In genomic region chr5:143791848-143792701, GRCh38 we compare ENCODE assay signal across 11 cellular contexts. TPM values are rescaled to one million over a fixed set of nuclear protein-coding genes. Genes with fewer than 3 reads are reported as not detected.
DNase-seq lines count a peak whose midpoint lies in the region; ATAC-seq and TF ChIP-seq lines count a peak whose summit lies in the region.
"Had no signal": no experiment of that assay in that cellular context is flagged by ENCODE, and none has a peak within 500 bp of the region (broad histone marks: within the 10 kb centered on the region; RNA-seq: fewer than 3 reads in every experiment).

No MANE protein-coding gene starts in this region.

- H3K9me2 ChIP-seq in OCI-LY7 (ENCODE audit: insufficient read depth, low read length) = no peaks in the 10 kb centered on the region

- intact Hi-C loops in OCI-LY7 (cut with micrococcal nuclease; ENCODE audit: unreplicated experiment) = no loop called here
- intact Hi-C loops in gastrocnemius medialis (cut with DNase I; ENCODE audit: low total_unique reads) = no loop called here

- H3K9ac ChIP-seq in neural progenitor cell = no peak overlapping the region

- no peak overlapping the region for H3K4me3 Mint-ChIP-seq in neural progenitor cell

- peaks cover 21% of the 10 kb centered on the region for H3K4me1 Mint-ChIP-seq in neural progenitor cell

- no peak for TF ChIP-seq POLR2A in gastrocnemius medialis (IDR thresholded peaks at IDR 0.05)

- TF ChIP-seq CTCF in OCI-LY7 (conservative IDR thresholded peaks at IDR 0.05; ENCODE audit: low read length) (no peak), neural progenitor cell (IDR thresholded peaks at IDR 0.05) (no peak), gastrocnemius medialis (IDR thresholded peaks at IDR 0.05 in 4 of 5, conservative IDR thresholded peaks at IDR 0.05 in 1 of 5) (no peak)

- H3F3A ChIP-seq in neural progenitor cell (ENCODE audit: low read depth) = peaks cover 6% of the 10 kb centered on the region

- no peaks in the 10 kb centered on the region for H3K9me3 Mint-ChIP-seq in neural progenitor cell

- ATAC-seq in HG02763 (IDR thresholded peaks at IDR 0.05; ENCODE audit: unreplicated experiment) = peak; percentile 45
- ATAC-seq in gastrocnemius medialis = no peak

- H2AFZ ChIP-seq in OCI-LY7 (ENCODE audit: low read length) = 0 out of 2 replicates have a peak overlapping the region, but pooled peaks have one; percentile 12
- H2AFZ ChIP-seq in neural progenitor cell (replicated peaks) = no peak overlapping the region

- H3K36me3 ChIP-seq in OCI-LY7 (ENCODE audit: insufficient read depth, low read length) (no peaks in the 10 kb centered on the region), neural progenitor cell (no peaks in the 10 kb centered on the region), gastrocnemius medialis (no peaks in the 10 kb centered on the region)
- H3K36me3 ChIP-seq: neutrophil had no signal

- H3K27me3 ChIP-seq in neural progenitor cell (no peaks in the 10 kb centered on the region), gastrocnemius medialis (no peaks in the 10 kb centered on the region)
- H3K27me3 ChIP-seq: neutrophil had no signal

- no peak overlapping the region for H3K27ac Mint-ChIP-seq in neural progenitor cell

- POLR2A ChIA-PET in OCI-LY7 (lab: Charles Lee) = no interaction called here

- peak; percentile 19 for DNase-seq in NCI-H82 (lab: John Stamatoyannopoulos, UW)
- no peak for DNase-seq in NCI-H82 treated with DMSO at 0.1 percent for 48 hours (lab: John Stamatoyannopoulos, UW; ENCODE audit: unreplicated experiment)
- no peak for DNase-seq in OCI-LY7 (ENCODE audit: low spot score)
- DNase-seq in neural progenitor cell (ENCODE audit: low spot score) = peak; percentile 67
- DNase-seq in gastrocnemius medialis = no peak
- no peak for DNase-seq in AG08395 (ENCODE audit: low spot score)
- no peak for DNase-seq in SHP77 treated with DMSO at 0.1 percent for 48 hours (lab: John Stamatoyannopoulos, UW)

- in situ Hi-C loops in gastrocnemius medialis (cut with MboI; ENCODE audit: low sequenced_read_pairs in 4 of 4) = no loop called here

- H3K9me3 ChIP-seq in OCI-LY7 (ENCODE audit: low read length) (no peaks in the 10 kb centered on the region), neural progenitor cell (ENCODE audit: low read depth) (no peaks in the 10 kb centered on the region), gastrocnemius medialis (no peaks in the 10 kb centered on the region)
- H3K9me3 ChIP-seq: neutrophil had no signal

- H3K4me3 ChIP-seq in OCI-LY7 (ENCODE audit: low read depth, low read length, poor library complexity, severe bottlenecking) (no peak overlapping the region), neural progenitor cell (no peak overlapping the region), gastrocnemius medialis (no peak overlapping the region)

- CTCF ChIA-PET in OCI-LY7 (lab: Charles Lee; ENCODE audit: unreplicated experiment) = no interaction called here

- H3K4me1 ChIP-seq in OCI-LY7 (ENCODE audit: insufficient read depth, low read length, poor library complexity, severe bottlenecking) (peaks cover 5% of the 10 kb centered on the region), neural progenitor cell (peaks cover 15% of the 10 kb centered on the region), gastrocnemius medialis (no peaks in the 10 kb centered on the region)

- no peak overlapping the region for H3K27ac ChIP-seq in OCI-LY7 (ENCODE audit: low read depth, low read length, poor library complexity, severe bottlenecking)
- H3K27ac ChIP-seq in neural progenitor cell = no peak overlapping the region
- H3K27ac ChIP-seq in gastrocnemius medialis = no peak overlapping the region
- H3K27ac ChIP-seq: 22Rv1, neutrophil had no signal

- no TSS peak for BruUV-seq in OCI-LY7 (replicated peaks; lab: Mats Ljungman, UMichigan)

- peaks cover 7% of the 10 kb centered on the region for H3K27me3 Mint-ChIP-seq in neural progenitor cell (ENCODE audit: insufficient read depth, low read depth)

- peak overlapping the region; percentile 31 for H3K4me2 ChIP-seq in OCI-LY7 (ENCODE audit: low read length)
- H3K4me2 ChIP-seq in neural progenitor cell = peak overlapping the region; percentile 5

- H3K79me2 ChIP-seq in OCI-LY7 (ENCODE audit: insufficient read depth, low read depth, low read length) (no peaks in the 10 kb centered on the region), neural progenitor cell (ENCODE audit: low read depth) (no peaks in the 10 kb centered on the region)

- H3K36me3 Mint-ChIP-seq in neural progenitor cell = no peaks in the 10 kb centered on the region

- H4K20me1 ChIP-seq in OCI-LY7 (ENCODE audit: insufficient read depth, low read length) = no peaks in the 10 kb centered on the region
- no peaks in the 10 kb centered on the region for H4K20me1 ChIP-seq in neural progenitor cell (ENCODE audit: low read depth)

RNA-seq across cellular contexts. Expression of gene HMHB1, which starts 19.9 kb away (rescaled TPM):
- total RNA-seq in OCI-LY7 (2014; rRNA removed; shearing (Covaris generic)) = not detected in 2 replicates
- total RNA-seq in OCI-LY7 (2022) (not detected in 2 replicates), neural progenitor cell (ENCODE audit: low replicate concordance) (not detected in 2 replicates), gastrocnemius medialis (not detected)
- total RNA-seq: T-helper 2 cell treated with Interferon-gamma antibody and Interleukin-4, amounts not matched to agents 100 ng/mL and 5 ng/mL, for 36 hours had no signal

Comparison
In these comparisons a context has a peak if more than half of its experiments do, and no peak if none do; other contexts are left out.
1. DNase-seq: peak in NCI-H82 (single experiment) and neural progenitor cell (single experiment); none in NCI-H82 treated with DMSO at 0.1 percent for 48 hours (single experiment), OCI-LY7 (single experiment), gastrocnemius medialis (0 of 2), AG08395 (single experiment) and SHP77 treated with DMSO at 0.1 percent for 48 hours (single experiment).